In genomic region chr17:83036193-83036592, GRCh38 we compare ENCODE assay signal across 25 cellular contexts.
"Had no signal": no experiment of that assay in that cellular context is flagged by ENCODE, and none has a peak within 500 bp of the region (broad histone marks: within the 10 kb centered on the region; RNA-seq: fewer than 3 reads in every experiment).

No MANE protein-coding gene starts in this region.

- DNase-seq: central memory CD4-positive, alpha-beta T cell; effector CD8-positive, alpha-beta T cell; esophagus squamous epithelium; foreskin fibroblast; kidney; left cardiac atrium; left ventricle myocardium inferior; lower lobe of right lung; pancreas; psoas muscle; retina; right lobe of liver; stimulated activated CD4-positive, alpha-beta T cell treated with anti-CD3 and anti-CD28 coated beads, Interleukin-15, amount 100 ng/mL, for 24 hours; stimulated activated CD4-positive, alpha-beta T cell treated with anti-CD3 and anti-CD28 coated beads, Interleukin-1b, Interleukin-23, amount 100 ng/mL, for 48 hours; stimulated activated CD4-positive, alpha-beta T cell treated with anti-CD3 and anti-CD28 coated beads, Interleukin-4, amount 100 ng/mL, for 24 hours; stimulated activated naive CD4-positive, alpha-beta T cell; trophoblast cell had no signal

- H3K4me1 ChIP-seq: esophagus squamous epithelium, left ventricle myocardium inferior, lower lobe of right lung, pancreas, psoas muscle, right lobe of liver, spleen, vagina had no signal

- H3K4me3 ChIP-seq: coronary artery, esophagus squamous epithelium, hepatocyte, left ventricle myocardium inferior, lower lobe of right lung, pancreas, psoas muscle, right lobe of liver, spleen, vagina had no signal

- ATAC-seq: left cardiac atrium; natural killer cell treated with Interleukin-12 subunit alpha and Interleukin-12 subunit beta and Interleukin-15 and Interleukin-18, amount 100 ng/mL, for 72 hours; pancreas; psoas muscle; right lobe of liver had no signal

- H3K27me3 ChIP-seq: esophagus squamous epithelium, hepatocyte, pancreas, right lobe of liver, spleen, vagina had no signal

- H3K4me3 Mint-ChIP-seq: memory B cell; mesothelial cell of epicardium; natural killer cell treated with Interleukin-12 subunit alpha and Interleukin-12 subunit beta and Interleukin-15 and Interleukin-18, amount 100 ng/mL, for 72 hours had no signal

- H3K36me3 ChIP-seq: pancreas, right lobe of liver had no signal

- H3K27ac Mint-ChIP-seq: memory B cell; mesothelial cell of epicardium; natural killer cell treated with Interleukin-12 subunit alpha and Interleukin-12 subunit beta and Interleukin-15 and Interleukin-18, amount 100 ng/mL, for 72 hours had no signal

- H3K9me3 ChIP-seq: pancreas, right lobe of liver, vagina had no signal

- H3K4me1 Mint-ChIP-seq: memory B cell, mesothelial cell of epicardium had no signal

- H3K9me3 Mint-ChIP-seq: natural killer cell treated with Interleukin-12 subunit alpha and Interleukin-12 subunit beta and Interleukin-15 and Interleukin-18, amount 100 ng/mL, for 72 hours had no signal

- H3K27ac ChIP-seq: coronary artery, epithelial cell of prostate, esophagus squamous epithelium, hepatocyte, left ventricle myocardium inferior, lower lobe of right lung, pancreas, psoas muscle, right lobe of liver, spleen, vagina had no signal

- H3K27me3 Mint-ChIP-seq: memory B cell; natural killer cell treated with Interleukin-12 subunit alpha and Interleukin-12 subunit beta and Interleukin-15 and Interleukin-18, amount 100 ng/mL, for 72 hours had no signal
